ENCODE assay signal across 16 cellular contexts in genomic region chr7:4835398-4836205, GRCh38. TPM values are rescaled to one million over a fixed set of nuclear protein-coding genes. Genes with fewer than 3 reads are reported as not detected.
DNase-seq lines count a peak whose midpoint lies in the region; ATAC-seq, FAIRE-seq and TF ChIP-seq lines count a peak whose summit lies in the region.
"Had no signal": no experiment of that assay in that cellular context is flagged by ENCODE, and none has a peak within 500 bp of the region (broad histone marks: within the 10 kb centered on the region; RNA-seq: fewer than 3 reads in every experiment).

No MANE protein-coding gene starts in this region.

- H3K27ac ChIP-seq in right cardiac atrium (ENCODE audit: low read length) (no peak overlapping the region), heart left ventricle (no peak overlapping the region)
- H3K27ac ChIP-seq: HL-60 had no signal

- H3K9me3 ChIP-seq in right cardiac atrium (ENCODE audit: control insufficient read depth, low read length) (no peaks in the 10 kb centered on the region), heart left ventricle (no peaks in the 10 kb centered on the region)
- H3K9me3 ChIP-seq: HAP-1 had no signal

- WGBS in right cardiac atrium: 92% methylated on average over 28 of the region's 28 CpGs
- WGBS in heart left ventricle, 4 donors: 91 to 94% (median 92%) methylated on average over 23 to 28 of the region's 28 CpGs

- TF ChIP-seq CTCF in heart left ventricle (IDR thresholded peaks at IDR 0.05): no peak

- H3K4me1 ChIP-seq in right cardiac atrium (ENCODE audit: control insufficient read depth, insufficient read depth, low read length): no peaks in the 10 kb centered on the region
- H3K4me1 ChIP-seq in heart left ventricle: peaks cover 0 to 20% (median 0%) of the 10 kb centered on the region in 12 donors
- H3K4me1 ChIP-seq: HAP-1 had no signal

- H3K27me3 ChIP-seq in right cardiac atrium (ENCODE audit: control insufficient read depth, insufficient read depth) (no peaks in the 10 kb centered on the region), heart left ventricle (no peaks in the 10 kb centered on the region)

- peak; percentile 84 for FAIRE-seq in urothelium cell line (lab: Jason Lieb, UNC)
- FAIRE-seq: HTR-8/SVneo had no signal

- TF ChIP-seq POLR2A in heart left ventricle (IDR thresholded peaks at IDR 0.05): no peak

- ATAC-seq in right cardiac atrium: no peak
- no peak for ATAC-seq in heart left ventricle
- no peak for ATAC-seq in HG03457 (IDR thresholded peaks at IDR 0.05; ENCODE audit: unreplicated experiment)

- DNase-seq in right cardiac atrium (peak in 2 of 3 donors; percentile 46 to 51), heart left ventricle (no peak), astrocyte of the hippocampus (ENCODE audit: low read depth, low spot score) (peak; percentile 41), mesenteric fat pad (ENCODE audit: low spot score) (peak; percentile 88), urothelium cell line (ENCODE audit: low spot score) (no peak), T-helper 9 cell (no peak)
- no peak for DNase-seq in stimulated activated naive CD4-positive, alpha-beta T cell treated with Interleukin-2 at 50 U/mL for 16 hours (lab: John Stamatoyannopoulos, UW)
- DNase-seq: Calu3; CD4-positive, alpha-beta memory T cell; NCI-H1436 treated with DMSO at 0.1 percent for 48 hours; NCI-H2029 treated with DMSO at 0.1 percent for 48 hours; NCI-H748 treated with DMSO at 0.1 percent for 48 hours had no signal

- H3K4me3 ChIP-seq in right cardiac atrium (ENCODE audit: low read length): no peak overlapping the region
- no peak overlapping the region for H3K4me3 ChIP-seq in heart left ventricle
- H3K4me3 ChIP-seq: HAP-1 had no signal

- intact Hi-C loops in right cardiac atrium (cut with DNase I): loop anchor here in 3 of 4 donors (10.0 kb wide), 2 partner anchors 49 to 249 kb away; partner anchors contain the start of gene RADIL (in 1 of the 3)
- intact Hi-C loops in heart left ventricle (cut with DNase I): loop anchor here in 4 of 10 donors (5.0 to 10.0 kb wide), 3 partner anchors 37 to 249 kb away; partner anchors contain the start of gene RADIL (in 2 of the 4)

- H3K36me3 ChIP-seq in heart left ventricle: peaks cover 0 to 23% (median 0%) of the 10 kb centered on the region in 9 donors
- H3K36me3 ChIP-seq: HAP-1 had no signal

RNA-seq across cellular contexts. Expression of gene PAPOLB, which starts 26.2 kb away (rescaled TPM):
- total RNA-seq in right cardiac atrium (under 1 TPM; 0.23 to 0.39 (median 0.30) TPM), heart left ventricle (under 1 TPM in 4 of 9 donors, not detected in 5; 0.05 to 0.38 (median 0.09) TPM), mesenteric fat pad (0.22 TPM)
- polyA plus RNA-seq in right cardiac atrium (0.16 TPM), heart left ventricle (under 1 TPM; 0.03 to 0.11 TPM)
- total RNA-seq: CD4-positive, alpha-beta memory T cell had no signal
- polyA plus RNA-seq: CD4-positive, alpha-beta memory T cell had no signal

RNA-seq across cellular contexts. Expression of gene RADIL, which starts 47.9 kb away (rescaled TPM):
- total RNA-seq in right cardiac atrium (10 to 100 TPM in 2 of 4 donors, 1 to 10 TPM in 2; 6.9 to 12.0 (median 9.4) TPM), heart left ventricle (1 to 10 TPM; 1.1 to 9.0 (median 3.4) TPM), mesenteric fat pad (6.1 TPM)
- polyA plus RNA-seq in right cardiac atrium (4.7 TPM), heart left ventricle (1 to 10 TPM; 2.1 to 3.5 TPM)
- total RNA-seq: CD4-positive, alpha-beta memory T cell had no signal
- polyA plus RNA-seq: CD4-positive, alpha-beta memory T cell had no signal

Comparison
In these comparisons a context has a peak if more than half of its experiments do, and no peak if none do; other contexts are left out.
1. DNase-seq: peak in right cardiac atrium (2 of 3), astrocyte of the hippocampus (single experiment) and mesenteric fat pad (single experiment); none in heart left ventricle (0 of 5), urothelium cell line (single experiment), T-helper 9 cell (single experiment) and stimulated activated naive CD4-positive, alpha-beta T cell treated with Interleukin-2 at 50 U/mL for 16 hours (single experiment).